9 cellular contexts compared by ENCODE assay signal in the genomic region with DNA sequence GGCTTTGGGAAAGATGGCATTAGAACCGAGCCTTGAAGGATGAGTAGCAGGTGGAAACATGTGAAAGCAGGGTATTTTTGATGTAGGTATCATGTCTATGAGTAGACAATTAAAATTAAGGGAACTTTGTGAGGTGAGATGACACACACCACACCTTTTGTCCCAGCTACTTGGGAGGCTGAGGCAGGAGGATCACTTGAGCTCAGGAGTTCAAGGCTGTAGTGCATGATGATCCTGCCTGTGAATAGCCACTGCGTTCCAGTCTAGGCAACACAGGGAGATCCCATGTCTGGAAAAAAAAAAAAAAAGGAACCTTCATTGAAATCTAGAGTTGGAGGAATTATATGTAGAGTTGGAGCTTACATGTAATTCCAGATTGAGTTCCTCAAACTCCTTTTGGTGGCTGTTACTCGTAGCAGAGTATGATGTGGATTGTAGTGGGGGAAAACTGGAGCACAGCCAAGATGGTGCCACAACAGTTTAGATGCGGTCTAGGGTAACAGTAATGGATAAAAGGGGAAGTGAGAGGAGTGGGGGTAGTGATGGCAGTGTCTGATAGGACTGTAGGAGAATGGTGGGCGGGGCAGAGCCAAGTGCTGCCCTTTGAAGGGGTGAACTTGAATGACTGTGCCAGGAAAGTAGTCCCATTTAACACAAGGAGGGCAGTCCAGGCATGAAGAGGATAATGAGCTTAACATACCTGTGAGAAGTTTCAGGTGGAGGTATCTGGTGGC. TPM values are rescaled to one million over a fixed set of nuclear protein-coding genes. Genes with fewer than 3 reads are reported as not detected.
DNase-seq lines count a peak whose midpoint lies in the region; ATAC-seq and TF ChIP-seq lines count a peak whose summit lies in the region.
"Had no signal": no experiment of that assay in that cellular context is flagged by ENCODE, and none has a peak within 500 bp of the region (broad histone marks: within the 10 kb centered on the region; RNA-seq: fewer than 3 reads in every experiment).

No MANE protein-coding gene starts in this region.

- H3K9me3 Mint-ChIP-seq in natural killer cell, result no peaks in the 10 kb centered on the region

- no peaks in the 10 kb centered on the region for H3K9me3 ChIP-seq in mucosa of descending colon

- H3K4me1 Mint-ChIP-seq in natural killer cell, result no peaks in the 10 kb centered on the region

- intact Hi-C loops in mucosa of descending colon (cut with DNase I, micrococcal nuclease) (no loop called here), natural killer cell (cut with micrococcal nuclease) (no loop called here)

- H3K27me3 Mint-ChIP-seq in natural killer cell (ENCODE audit: low read depth in 2 of 2), result peaks cover 27 to 29% of the 10 kb centered on the region in 2 donors

- TF ChIP-seq CTCF in mucosa of descending colon (IDR thresholded peaks at IDR 0.05), result no peak
- no peak for TF ChIP-seq CTCF in natural killer cell (IDR thresholded peaks at IDR 0.05)

- ATAC-seq in GM18907 (IDR thresholded peaks at IDR 0.05; ENCODE audit: unreplicated experiment) (peak; percentile 87), HG02763 (IDR thresholded peaks at IDR 0.05; ENCODE audit: unreplicated experiment) (peak; percentile 77), mucosa of descending colon (peak; percentile 34), natural killer cell (no peak)

- DNase-seq in NCI-H510A (lab: John Stamatoyannopoulos, UW), result peak; percentile 6
- DNase-seq in mucosa of descending colon, result no peak
- DNase-seq in hypothalamus (lab: John Stamatoyannopoulos, UW), result no peak
- DNase-seq in occipital lobe (lab: John Stamatoyannopoulos, UW), result no peak
- DNase-seq in natural killer cell, result no peak
- no peak for DNase-seq in stimulated activated naive CD4-positive, alpha-beta T cell treated with Interleukin-2 at 50 U/mL for 16 hours (lab: John Stamatoyannopoulos, UW)
- DNase-seq: IMR-90 had no signal

- no peaks in the 10 kb centered on the region for H3K36me3 ChIP-seq in mucosa of descending colon (ENCODE audit: low read depth)

- H3K36me3 Mint-ChIP-seq in natural killer cell, result no peaks in the 10 kb centered on the region

- H3K4me3 Mint-ChIP-seq in natural killer cell, result no peak overlapping the region

- no peak overlapping the region for H3K4me3 ChIP-seq in mucosa of descending colon

- no peaks in the 10 kb centered on the region for H3K4me1 ChIP-seq in mucosa of descending colon (ENCODE audit: low read depth)

- no peak overlapping the region for H3K27ac Mint-ChIP-seq in natural killer cell

RNA-seq across cellular contexts. Expression of a gene that starts 17.4 kb away (rescaled TPM):
- total RNA-seq in mucosa of descending colon (10 to 100 TPM; 27.1 to 72.8 (median 47.9) TPM), occipital lobe (11.9 TPM), natural killer cell (1 to 10 TPM in 1 of 3 donors, under 1 TPM in 2; 0.32 to 1.6 (median 0.75) TPM)

Comparison
In these comparisons a context has a peak if more than half of its experiments do, and no peak if none do; other contexts are left out.
1. ATAC-seq: peak in GM18907 (single experiment), HG02763 (single experiment) and mucosa of descending colon (single experiment); none in natural killer cell (0 of 3).